16 cellular contexts compared by ENCODE assay signal in genomic region chr10:30775779-30776591, GRCh38.
A peak's percentile ranks its signal among the peaks of the same experiment; 100 is the strongest.
DNase-seq lines count a peak whose midpoint lies in the region; ATAC-seq, FAIRE-seq and TF ChIP-seq lines count a peak whose summit lies in the region.
"Had no signal": no experiment of that assay in that cellular context is flagged by ENCODE, and none has a peak within 500 bp of the region (broad histone marks: within the 10 kb centered on the region; RNA-seq: fewer than 3 reads in every experiment).

No MANE protein-coding gene starts in this region.

- H3K4me3 Mint-ChIP-seq in stimulated activated effector memory CD8-positive, alpha-beta T cell treated with anti-CD3 and anti-CD28 coated beads, Interleukin-12 subunit alpha, Interleukin-12 subunit beta, amount 100 ng/mL, for 72 hours = no peak overlapping the region
- H3K4me3 Mint-ChIP-seq: GM23338; neural progenitor cell; T-helper 1 cell treated with Interleukin-12 subunit alpha and Interleukin-12 subunit beta and Interleukin-4 antibody, amounts not matched to agents 30 μg/mL and 1 μg/mL, for 36 hours had no signal

- no peak overlapping the region for H3K27ac Mint-ChIP-seq in stimulated activated effector memory CD8-positive, alpha-beta T cell treated with anti-CD3 and anti-CD28 coated beads, Interleukin-12 subunit alpha, Interleukin-12 subunit beta, amount 100 ng/mL, for 72 hours
- H3K27ac Mint-ChIP-seq: GM23338; neural progenitor cell; T-helper 1 cell treated with Interleukin-12 subunit alpha and Interleukin-12 subunit beta and Interleukin-4 antibody, amounts not matched to agents 30 μg/mL and 1 μg/mL, for 36 hours had no signal

- no peaks in the 10 kb centered on the region for H3K36me3 ChIP-seq in mucosa of descending colon (ENCODE audit: low read depth)
- H3K36me3 ChIP-seq: esophagus squamous epithelium, neural progenitor cell, upper lobe of left lung had no signal

- FAIRE-seq in GM19239 (lab: Jason Lieb, UNC) = no peak
- FAIRE-seq: GM12891 had no signal

- no peaks in the 10 kb centered on the region for H3K36me3 Mint-ChIP-seq in stimulated activated effector memory CD8-positive, alpha-beta T cell treated with anti-CD3 and anti-CD28 coated beads, Interleukin-12 subunit alpha, Interleukin-12 subunit beta, amount 100 ng/mL, for 72 hours
- H3K36me3 Mint-ChIP-seq: neural progenitor cell had no signal

- H3K9me3 ChIP-seq in mucosa of descending colon = peaks cover 5% of the 10 kb centered on the region

- ATAC-seq in mucosa of descending colon (peak; percentile 51), GM21447 (IDR thresholded peaks at IDR 0.05; ENCODE audit: unreplicated experiment) (no peak), GM19455 (IDR thresholded peaks at IDR 0.05; ENCODE audit: unreplicated experiment) (no peak)
- ATAC-seq in stimulated activated effector memory CD8-positive, alpha-beta T cell treated with anti-CD3 and anti-CD28 coated beads, Interleukin-12 subunit alpha, Interleukin-12 subunit beta, amount 100 ng/mL, for 72 hours = no peak
- ATAC-seq: GM23338, left colon had no signal

- DNase-seq in AG08395 (ENCODE audit: low spot score) = peak; percentile 84
- DNase-seq in LHCN-M2 (ENCODE audit: low read depth) = peak; percentile 93
- DNase-seq in epidermal melanocyte (ENCODE audit: insufficient read length, low spot score) = peak; percentile 51
- DNase-seq in mucosa of descending colon = no peak
- no peak for DNase-seq in GM19239 (ENCODE audit: insufficient read length, low spot score)
- no peak for DNase-seq in stimulated activated effector memory CD8-positive, alpha-beta T cell treated with anti-CD3 and anti-CD28 coated beads, Interleukin-12 subunit alpha, Interleukin-12 subunit beta, amount 100 ng/mL, for 72 hours (ENCODE audit: low spot score in 2 of 2)
- DNase-seq: esophagus squamous epithelium, left colon, NCI-H1048, upper lobe of left lung had no signal

- intact Hi-C loops in mucosa of descending colon (cut with DNase I, micrococcal nuclease) = no loop called here

- no peaks in the 10 kb centered on the region for H3K4me1 ChIP-seq in mucosa of descending colon (ENCODE audit: low read depth)
- H3K4me1 ChIP-seq: neural progenitor cell, upper lobe of left lung had no signal

- no peak for TF ChIP-seq CTCF in mucosa of descending colon (IDR thresholded peaks at IDR 0.05)

- H3K4me3 ChIP-seq in mucosa of descending colon = no peak overlapping the region
- H3K4me3 ChIP-seq: esophagus squamous epithelium, GM23338, neural progenitor cell, upper lobe of left lung had no signal

- peaks cover 5% of the 10 kb centered on the region for H3K9me3 Mint-ChIP-seq in stimulated activated effector memory CD8-positive, alpha-beta T cell treated with anti-CD3 and anti-CD28 coated beads, Interleukin-12 subunit alpha, Interleukin-12 subunit beta, amount 100 ng/mL, for 72 hours

- H3K4me1 Mint-ChIP-seq in stimulated activated effector memory CD8-positive, alpha-beta T cell treated with anti-CD3 and anti-CD28 coated beads, Interleukin-12 subunit alpha, Interleukin-12 subunit beta, amount 100 ng/mL, for 72 hours = no peaks in the 10 kb centered on the region
- H3K4me1 Mint-ChIP-seq: GM23338 had no signal

Comparison
In these comparisons a context has a peak if more than half of its experiments do, and no peak if none do; other contexts are left out.
1. DNase-seq: peak in AG08395 (single experiment), LHCN-M2 (single experiment) and epidermal melanocyte (single experiment); none in mucosa of descending colon (0 of 3), GM19239 (single experiment) and stimulated activated effector memory CD8-positive, alpha-beta T cell treated with anti-CD3 and anti-CD28 coated beads, Interleukin-12 subunit alpha, Interleukin-12 subunit beta, amount 100 ng/mL, for 72 hours (0 of 2).